In the genomic region with DNA sequence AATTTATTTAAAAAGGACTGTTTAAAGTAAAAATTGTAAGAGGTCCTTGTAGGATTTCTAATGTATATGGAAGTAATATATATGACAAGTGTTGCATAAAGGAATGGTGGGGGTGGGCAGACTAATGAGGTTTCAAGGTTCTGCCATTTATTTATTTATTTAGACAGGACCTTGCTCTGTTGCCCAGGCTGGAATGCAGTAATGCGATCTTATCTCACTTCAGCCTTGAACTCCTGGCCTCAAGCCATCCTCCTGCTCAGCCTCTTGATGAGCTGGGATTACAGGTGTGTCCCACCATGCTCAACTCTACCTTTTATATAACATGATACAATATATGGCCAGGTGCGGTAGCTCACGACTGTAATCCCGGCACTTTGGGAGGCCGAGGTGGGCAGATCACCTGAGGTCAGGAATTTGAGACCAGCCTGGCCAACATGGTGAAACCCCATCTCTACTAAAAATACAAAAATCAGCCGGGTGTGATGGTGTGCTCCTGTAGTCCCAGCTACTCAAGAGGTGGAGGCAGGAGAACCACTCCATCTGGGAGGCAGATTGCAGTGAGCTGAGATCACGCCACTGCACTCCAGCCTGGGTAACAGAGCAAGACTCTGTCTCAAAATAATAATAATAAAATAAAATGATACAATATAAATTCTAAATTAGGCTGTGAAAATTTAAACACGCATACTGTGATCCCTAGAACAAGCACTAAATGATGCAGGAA, we compare ENCODE assay signal across 1 cellular context.
TF ChIP-seq lines count a peak whose summit lies in the region.

No MANE protein-coding gene starts in this region.

TF ChIP-seq in HepG2, 621 proteins besides CTCF, POLR2A, EP300 and RAD21 (continued from another document):
- TF ChIP-seq THAP7 (CRISPR knock-in tag; IDR thresholded peaks at IDR 0.05) (no peak), MEF2D (CRISPR knock-in tag; IDR thresholded peaks at IDR 0.05) (no peak), ZNF574 (CRISPR knock-in tag; IDR thresholded peaks at IDR 0.05) (peak; percentile 67), PHF20 (CRISPR knock-in tag; IDR thresholded peaks at IDR 0.05) (no peak; the same call in 1 of the 2 replicates), STAG1 (CRISPR knock-in tag; IDR thresholded peaks at IDR 0.05) (0 out of 2 replicates have a peak, but pooled peaks have one; percentile 3), ZIK1 (CRISPR knock-in tag; IDR thresholded peaks at IDR 0.05; ENCODE audit: borderline replicate concordance, low read depth) (no peak), SOX6 (IDR thresholded peaks at IDR 0.05) (no peak), SOX6 (CRISPR knock-in tag; IDR thresholded peaks at IDR 0.05) (peak; percentile 86), PHF5A (CRISPR knock-in tag; IDR thresholded peaks at IDR 0.05; ENCODE audit: low read depth, unreplicated experiment) (no peak), WIZ (CRISPR knock-in tag; IDR thresholded peaks at IDR 0.05) (no peak), XRCC5 (optimal IDR thresholded peaks at IDR 0.05; ENCODE audit: low read length) (no peak), NR2F2 (IDR thresholded peaks at IDR 0.05; ENCODE audit: borderline replicate concordance, low read depth) (peak; percentile 92), RBFOX2 (IDR thresholded peaks at IDR 0.05; ENCODE audit: low read depth, low read length) (no peak), RARA (CRISPR knock-in tag; IDR thresholded peaks at IDR 0.05) (peak; percentile 98), ZMYM2 (CRISPR knock-in tag; IDR thresholded peaks at IDR 0.05) (peak; percentile 87), TAF15 (IDR thresholded peaks at IDR 0.05; ENCODE audit: low read depth, low read length, poor library complexity, severe bottlenecking) (no peak), CREM (IDR thresholded peaks at IDR 0.05) (peak; percentile 72; the same call in 1 of the 2 replicates), CREM (CRISPR knock-in tag; IDR thresholded peaks at IDR 0.05) (no peak), TBX2 (CRISPR knock-in tag; IDR thresholded peaks at IDR 0.05; ENCODE audit: borderline replicate concordance) (peak; percentile 74; the same call in 1 of the 2 replicates), CCAR2 (optimal IDR thresholded peaks at IDR 0.05; ENCODE audit: low read depth, low read length) (no peak), ADNP (CRISPR knock-in tag; IDR thresholded peaks at IDR 0.05) (0 out of 2 replicates have a peak, but pooled peaks have one; percentile 25), MTF1 (CRISPR knock-in tag; IDR thresholded peaks at IDR 0.05) (no peak), MYC (CRISPR knock-in tag; IDR thresholded peaks at IDR 0.05; ENCODE audit: borderline replicate concordance) (no peak; the same call in 1 of the 2 replicates), FIP1L1 (IDR thresholded peaks at IDR 0.05; ENCODE audit: borderline replicate concordance, insufficient read depth, low read depth, low read length) (no peak), ATAD3A (CRISPR knock-in tag; IDR thresholded peaks at IDR 0.05) (no peak), ZBTB38 (CRISPR knock-in tag; IDR thresholded peaks at IDR 0.05) (no peak), ZSCAN29 (CRISPR knock-in tag; conservative IDR thresholded peaks at IDR 0.05) (no peak), ZFX (CRISPR knock-in tag; IDR thresholded peaks at IDR 0.05; ENCODE audit: low read depth) (no peak), ZEB1 (IDR thresholded peaks at IDR 0.05; ENCODE audit: insufficient replicate concordance, low read depth) (peak; percentile 96), HHEX (CRISPR knock-in tag; IDR thresholded peaks at IDR 0.05) (no peak), ZNF816 (CRISPR knock-in tag; IDR thresholded peaks at IDR 0.05; ENCODE audit: borderline replicate concordance) (no peak; the same call in 1 of the 2 replicates), SYNCRIP (IDR thresholded peaks at IDR 0.05; ENCODE audit: insufficient read depth, low read depth, low read length) (no peak), ARHGAP35 (CRISPR knock-in tag; IDR thresholded peaks at IDR 0.05; ENCODE audit: borderline replicate concordance) (no peak), MTA3 (CRISPR knock-in tag; IDR thresholded peaks at IDR 0.05) (no peak), ZNF615 (CRISPR knock-in tag; IDR thresholded peaks at IDR 0.05; ENCODE audit: borderline replicate concordance) (no peak), ZBTB7B (CRISPR knock-in tag; IDR thresholded peaks at IDR 0.05) (peak; percentile 57; the same call in 1 of the 2 replicates), SNAPC2 (CRISPR knock-in tag; IDR thresholded peaks at IDR 0.05) (no peak), ZFP37 (CRISPR knock-in tag; IDR thresholded peaks at IDR 0.05; ENCODE audit: borderline replicate concordance) (no peak), IRF2 (CRISPR knock-in tag; IDR thresholded peaks at IDR 0.05) (no peak; the same call in 1 of the 2 replicates), RORA (CRISPR knock-in tag; IDR thresholded peaks at IDR 0.05) (no peak), CEBPB (IDR thresholded peaks at IDR 0.05; ENCODE audit: borderline replicate concordance, low read depth, low read length) (0 out of 2 replicates have a peak, but pooled peaks have one; percentile 35), JUND (CRISPR knock-in tag; IDR thresholded peaks at IDR 0.05) (peak; percentile 28; the same call in 1 of the 2 replicates), ZFP36 (IDR thresholded peaks at IDR 0.05; ENCODE audit: borderline replicate concordance, low read depth, low read length, partially characterized antibody) (no peak), POGZ (CRISPR knock-in tag; IDR thresholded peaks at IDR 0.05) (peak; percentile 72; the same call in 1 of the 2 replicates), TRIM24 (CRISPR knock-in tag; IDR thresholded peaks at IDR 0.05) (no peak), HOXA5 (CRISPR knock-in tag; IDR thresholded peaks at IDR 0.05) (peak; percentile 55; the same call in 1 of the 2 replicates), ZNF891 (CRISPR knock-in tag; IDR thresholded peaks at IDR 0.05) (no peak), TCF12 (IDR thresholded peaks at IDR 0.05) (no peak), TCF12 (CRISPR knock-in tag; IDR thresholded peaks at IDR 0.05) (peak; percentile 71; the same call in 1 of the 2 replicates), IRX3 (CRISPR knock-in tag; IDR thresholded peaks at IDR 0.05; ENCODE audit: borderline replicate concordance, low read depth) (no peak), FOXA1 (IDR thresholded peaks at IDR 0.05) (no peak), FOXA1 (CRISPR knock-in tag; IDR thresholded peaks at IDR 0.05) (peak; percentile 50; the same call in 1 of the 2 replicates), ASH2L (IDR thresholded peaks at IDR 0.05; ENCODE audit: insufficient read length, low read depth, low read length) (no peak), GZF1 (CRISPR knock-in tag; IDR thresholded peaks at IDR 0.05) (no peak), HDAC2 (CRISPR knock-in tag; IDR thresholded peaks at IDR 0.05) (peak; percentile 90)
- TF ChIP-seq, protein P1, sequence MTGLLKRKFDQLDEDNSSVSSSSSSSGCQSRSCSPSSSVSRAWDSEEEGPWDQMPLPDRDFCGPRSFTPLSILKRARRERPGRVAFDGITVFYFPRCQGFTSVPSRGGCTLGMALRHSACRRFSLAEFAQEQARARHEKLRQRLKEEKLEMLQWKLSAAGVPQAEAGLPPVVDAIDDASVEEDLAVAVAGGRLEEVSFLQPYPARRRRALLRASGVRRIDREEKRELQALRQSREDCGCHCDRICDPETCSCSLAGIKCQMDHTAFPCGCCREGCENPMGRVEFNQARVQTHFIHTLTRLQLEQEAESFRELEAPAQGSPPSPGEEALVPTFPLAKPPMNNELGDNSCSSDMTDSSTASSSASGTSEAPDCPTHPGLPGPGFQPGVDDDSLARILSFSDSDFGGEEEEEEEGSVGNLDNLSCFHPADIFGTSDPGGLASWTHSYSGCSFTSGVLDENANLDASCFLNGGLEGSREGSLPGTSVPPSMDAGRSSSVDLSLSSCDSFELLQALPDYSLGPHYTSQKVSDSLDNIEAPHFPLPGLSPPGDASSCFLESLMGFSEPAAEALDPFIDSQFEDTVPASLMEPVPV (CRISPR knock-in tag; IDR thresholded peaks at IDR 0.05), result no peak
- TF ChIP-seq, protein P2, sequence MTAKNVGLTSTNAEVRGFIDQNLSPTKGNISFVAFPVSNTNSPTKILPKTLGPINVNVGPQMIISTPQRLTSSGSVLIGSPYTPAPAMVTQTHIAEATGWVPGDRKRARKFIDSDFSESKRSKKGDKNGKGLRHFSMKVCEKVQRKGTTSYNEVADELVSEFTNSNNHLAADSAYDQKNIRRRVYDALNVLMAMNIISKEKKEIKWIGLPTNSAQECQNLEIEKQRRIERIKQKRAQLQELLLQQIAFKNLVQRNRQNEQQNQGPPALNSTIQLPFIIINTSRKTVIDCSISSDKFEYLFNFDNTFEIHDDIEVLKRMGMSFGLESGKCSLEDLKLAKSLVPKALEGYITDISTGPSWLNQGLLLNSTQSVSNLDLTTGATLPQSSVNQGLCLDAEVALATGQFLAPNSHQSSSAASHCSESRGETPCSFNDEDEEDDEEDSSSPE (CRISPR knock-in tag; IDR thresholded peaks at IDR 0.05), result no peak
- TF ChIP-seq, protein P3, sequence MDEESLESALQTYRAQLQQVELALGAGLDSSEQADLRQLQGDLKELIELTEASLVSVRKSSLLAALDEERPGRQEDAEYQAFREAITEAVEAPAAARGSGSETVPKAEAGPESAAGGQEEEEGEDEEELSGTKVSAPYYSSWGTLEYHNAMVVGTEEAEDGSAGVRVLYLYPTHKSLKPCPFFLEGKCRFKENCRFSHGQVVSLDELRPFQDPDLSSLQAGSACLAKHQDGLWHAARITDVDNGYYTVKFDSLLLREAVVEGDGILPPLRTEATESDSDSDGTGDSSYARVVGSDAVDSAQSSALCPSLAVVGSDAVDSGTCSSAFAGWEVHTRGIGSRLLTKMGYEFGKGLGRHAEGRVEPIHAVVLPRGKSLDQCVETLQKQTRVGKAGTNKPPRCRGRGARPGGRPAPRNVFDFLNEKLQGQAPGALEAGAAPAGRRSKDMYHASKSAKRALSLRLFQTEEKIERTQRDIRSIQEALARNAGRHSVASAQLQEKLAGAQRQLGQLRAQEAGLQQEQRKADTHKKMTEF (CRISPR knock-in tag; IDR thresholded peaks at IDR 0.05), result peak; percentile 70; the same call in 1 of the 2 replicates
- TF ChIP-seq, protein P4, sequence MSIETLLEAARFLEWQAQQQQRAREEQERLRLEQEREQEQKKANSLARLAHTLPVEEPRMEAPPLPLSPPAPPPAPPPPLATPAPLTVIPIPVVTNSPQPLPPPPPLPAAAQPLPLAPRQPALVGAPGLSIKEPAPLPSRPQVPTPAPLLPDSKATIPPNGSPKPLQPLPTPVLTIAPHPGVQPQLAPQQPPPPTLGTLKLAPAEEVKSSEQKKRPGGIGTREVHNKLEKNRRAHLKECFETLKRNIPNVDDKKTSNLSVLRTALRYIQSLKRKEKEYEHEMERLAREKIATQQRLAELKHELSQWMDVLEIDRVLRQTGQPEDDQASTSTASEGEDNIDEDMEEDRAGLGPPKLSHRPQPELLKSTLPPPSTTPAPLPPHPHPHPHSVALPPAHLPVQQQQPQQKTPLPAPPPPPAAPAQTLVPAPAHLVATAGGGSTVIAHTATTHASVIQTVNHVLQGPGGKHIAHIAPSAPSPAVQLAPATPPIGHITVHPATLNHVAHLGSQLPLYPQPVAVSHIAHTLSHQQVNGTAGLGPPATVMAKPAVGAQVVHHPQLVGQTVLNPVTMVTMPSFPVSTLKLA (IDR thresholded peaks at IDR 0.05), result no peak
